Comparison of ENCODE assay signal across 22 cellular contexts in genomic region chr19:33156354-33156753, GRCh38. TPM values are rescaled to one million over a fixed set of nuclear protein-coding genes. Genes with fewer than 3 reads are reported as not detected.
DNase-seq lines count a peak whose midpoint lies in the region; TF ChIP-seq lines count a peak whose summit lies in the region.
"Had no signal": no experiment of that assay in that cellular context is flagged by ENCODE, and none has a peak within 500 bp of the region (broad histone marks: within the 10 kb centered on the region; RNA-seq: fewer than 3 reads in every experiment).

No MANE protein-coding gene starts in this region.

- H3K9me3 Mint-ChIP-seq in activated CD4-positive, alpha-beta memory T cell treated with anti-CD3 and anti-CD28 coated beads for 36 hours, result no peaks in the 10 kb centered on the region
- H3K9me3 Mint-ChIP-seq: activated T-helper 17 cell treated with anti-CD3 and anti-CD28 coated beads, Interleukin-2, amount 50 U/mL, for 72 hours; central memory CD8-positive, alpha-beta T cell; natural killer cell treated with Interleukin-12 subunit alpha and Interleukin-12 subunit beta and Interleukin-15 and Interleukin-18, amount 100 ng/mL, for 72 hours had no signal

- H3K27me3 Mint-ChIP-seq in activated CD4-positive, alpha-beta memory T cell treated with anti-CD3 and anti-CD28 coated beads for 36 hours, result no peaks in the 10 kb centered on the region
- H3K27me3 Mint-ChIP-seq: activated T-helper 17 cell treated with anti-CD3 and anti-CD28 coated beads, Interleukin-2, amount 50 U/mL, for 72 hours; central memory CD8-positive, alpha-beta T cell; natural killer cell treated with Interleukin-12 subunit alpha and Interleukin-12 subunit beta and Interleukin-15 and Interleukin-18, amount 100 ng/mL, for 72 hours had no signal

- H3K4me1 Mint-ChIP-seq in activated CD4-positive, alpha-beta memory T cell treated with anti-CD3 and anti-CD28 coated beads for 36 hours (ENCODE audit: low read depth), result peaks cover 28% of the 10 kb centered on the region
- H3K4me1 Mint-ChIP-seq: GM23338 had no signal

- DNase-seq in HCEC 1CT (peak; percentile 50), NCI-H226 (peak; percentile 16), epithelial cell of esophagus (ENCODE audit: low read depth) (peak; percentile 47), skeletal muscle cell (ENCODE audit: low read depth) (peak; percentile 45), NOMO-1 treated with DMSO at 0.1 percent for 48 hours (lab: John Stamatoyannopoulos, UW; ENCODE audit: unreplicated experiment) (no peak), NCI-H1105 (lab: John Stamatoyannopoulos, UW) (no peak)
- no peak for DNase-seq in activated CD4-positive, alpha-beta memory T cell treated with anti-CD3 and anti-CD28 coated beads for 36 hours
- DNase-seq: C1 segment of cervical spinal cord; effector CD8-positive, alpha-beta T cell; foreskin melanocyte; KG1; kidney glomerular epithelial cell; NCI-H2107; NCI-H524 treated with DMSO at 0.1 percent for 48 hours; stimulated activated CD4-positive, alpha-beta T cell treated with anti-CD3 and anti-CD28 coated beads, Interleukin-4, amount 100 ng/mL, for 4 hours; T-helper 9 cell had no signal

- intact Hi-C loops in activated CD4-positive, alpha-beta memory T cell treated with anti-CD3 and anti-CD28 coated beads for 36 hours (cut with micrococcal nuclease), result no loop called here

- H3K4me3 Mint-ChIP-seq in activated CD4-positive, alpha-beta memory T cell treated with anti-CD3 and anti-CD28 coated beads for 36 hours, result no peak overlapping the region
- H3K4me3 Mint-ChIP-seq: activated T-helper 17 cell treated with anti-CD3 and anti-CD28 coated beads, Interleukin-2, amount 50 U/mL, for 72 hours; central memory CD8-positive, alpha-beta T cell; GM23338; natural killer cell treated with Interleukin-12 subunit alpha and Interleukin-12 subunit beta and Interleukin-15 and Interleukin-18, amount 100 ng/mL, for 72 hours had no signal

- H3K36me3 Mint-ChIP-seq in activated CD4-positive, alpha-beta memory T cell treated with anti-CD3 and anti-CD28 coated beads for 36 hours, result no peaks in the 10 kb centered on the region
- H3K36me3 Mint-ChIP-seq: natural killer cell treated with Interleukin-12 subunit alpha and Interleukin-12 subunit beta and Interleukin-15 and Interleukin-18, amount 100 ng/mL, for 72 hours had no signal

- CTCF ChIA-PET in activated CD4-positive, alpha-beta memory T cell treated with anti-CD3 and anti-CD28 coated beads for 36 hours (lab: Charles Lee), result interaction anchor here (1.0 to 1.7 kb wide), 3 partner anchors 12 to 274 kb away, joined by 3 to 5 read pairs (median 4); no protein-coding TSS in a partner anchor

- no peak for TF ChIP-seq CTCF in epithelial cell of esophagus (IDR thresholded peaks at IDR 0.05; ENCODE audit: insufficient read depth, low read depth, low read length, missing control alignments)

- H3K27ac Mint-ChIP-seq in activated CD4-positive, alpha-beta memory T cell treated with anti-CD3 and anti-CD28 coated beads for 36 hours, result no peak overlapping the region
- H3K27ac Mint-ChIP-seq: activated T-helper 17 cell treated with anti-CD3 and anti-CD28 coated beads, Interleukin-2, amount 50 U/mL, for 72 hours; GM23338; natural killer cell treated with Interleukin-12 subunit alpha and Interleukin-12 subunit beta and Interleukin-15 and Interleukin-18, amount 100 ng/mL, for 72 hours had no signal

- POLR2A ChIA-PET in activated CD4-positive, alpha-beta memory T cell treated with anti-CD3 and anti-CD28 coated beads for 36 hours (lab: Charles Lee), result interaction anchor here (1.0 kb wide), 1 partner anchor 21 kb away, joined by 3 read pairs; no protein-coding TSS in a partner anchor

- H3K4me3 ChIP-seq in epithelial cell of esophagus (ENCODE audit: low read length), result no peak overlapping the region
- H3K4me3 ChIP-seq in skeletal muscle cell (ENCODE audit: low read depth, low read length), result no peak overlapping the region
- H3K4me3 ChIP-seq: GM23338, skin epidermis had no signal

RNA-seq across cellular contexts. Expression of gene WDR88, which starts 24.4 kb away (rescaled TPM):
- not detected for total RNA-seq in activated CD4-positive, alpha-beta memory T cell treated with anti-CD3 and anti-CD28 coated beads for 36 hours
- total RNA-seq: GM23338; mesenteric fat pad; natural killer cell treated with Interleukin-12 subunit alpha and Interleukin-12 subunit beta and Interleukin-15 and Interleukin-18, amount 100 ng/mL, for 72 hours had no signal

RNA-seq across cellular contexts. Expression of gene LRP3, which starts 37.8 kb away (rescaled TPM):
- under 1 TPM; 0.19 to 0.22 TPM for total RNA-seq in activated CD4-positive, alpha-beta memory T cell treated with anti-CD3 and anti-CD28 coated beads for 36 hours
- total RNA-seq: activated T-helper 17 cell treated with anti-CD3 and anti-CD28 coated beads, Interleukin-2, amount 50 U/mL, for 72 hours; natural killer cell treated with Interleukin-12 subunit alpha and Interleukin-12 subunit beta and Interleukin-15 and Interleukin-18, amount 100 ng/mL, for 72 hours had no signal

Comparison
In these comparisons a context has a peak if more than half of its experiments do, and no peak if none do; other contexts are left out.
1. DNase-seq: peak in HCEC 1CT (single experiment), NCI-H226 (single experiment), epithelial cell of esophagus (single experiment) and skeletal muscle cell (single experiment); none in activated CD4-positive, alpha-beta memory T cell treated with anti-CD3 and anti-CD28 coated beads for 36 hours (single experiment), NOMO-1 treated with DMSO at 0.1 percent for 48 hours (single experiment) and NCI-H1105 (single experiment).